In the genomic region with DNA sequence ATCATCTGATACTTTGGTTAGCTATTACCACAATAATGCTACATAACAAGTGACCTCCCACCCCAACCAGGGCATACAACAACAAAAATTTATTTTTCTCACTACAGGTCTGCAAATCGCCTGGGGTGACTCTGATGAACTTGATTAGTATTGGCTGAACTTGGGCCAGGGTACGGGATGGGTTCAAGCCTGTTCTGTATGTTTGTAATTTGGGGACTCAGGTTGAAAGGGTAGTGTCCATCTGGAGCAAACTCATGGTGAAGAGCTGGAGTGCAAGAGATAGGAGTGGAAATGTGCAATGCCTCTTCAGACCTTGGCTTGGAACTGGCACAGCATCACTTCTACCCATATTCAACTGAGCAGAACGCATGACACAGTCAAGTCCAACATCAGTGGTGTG, we compare ENCODE assay signal across 31 cellular contexts. TPM values are rescaled to one million over a fixed set of nuclear protein-coding genes. Genes with fewer than 3 reads are reported as not detected.
"Had no signal": no experiment of that assay in that cellular context is flagged by ENCODE, and none has a peak within 500 bp of the region (broad histone marks: within the 10 kb centered on the region; RNA-seq: fewer than 3 reads in every experiment).

No MANE protein-coding gene starts in this region.

- H3K27ac Mint-ChIP-seq: activated B cell treated with CpG ODN at 0.5 μM for 24 hours; activated CD4-positive, alpha-beta memory T cell treated with anti-CD3 and anti-CD28 coated beads, Interleukin-2, amount 10 ng/mL, durations not matched to agents 7 days and 5 days; activated CD4-positive, alpha-beta T cell treated with anti-CD3 and anti-CD28 coated beads for 36 hours; activated naive CD4-positive, alpha-beta T cell treated with anti-CD3 and anti-CD28 coated beads, Interleukin-2, amount 50 U/mL, for 72 hours; activated naive CD8-positive, alpha-beta T cell treated with anti-CD3 and anti-CD28 coated beads, Interleukin-2, amount 50 U/mL, for 24 hours; brain; T-cell had no signal

- H3K4me1 ChIP-seq: ascending aorta had no signal

- FAIRE-seq: TTC549 had no signal

- H3K36me3 Mint-ChIP-seq: brain, T-cell had no signal

- ATAC-seq: activated CD4-positive, alpha-beta T cell treated with anti-CD3 and anti-CD28 coated beads for 36 hours; activated naive CD4-positive, alpha-beta T cell treated with anti-CD3 and anti-CD28 coated beads, Interleukin-2, amount 50 U/mL, for 72 hours; activated naive CD8-positive, alpha-beta T cell treated with anti-CD3 and anti-CD28 coated beads, Interleukin-2, amount 50 U/mL, for 24 hours; activated T-cell treated with anti-CD3 and anti-CD28 coated beads, Interleukin-2, amount 50 U/mL, for 4 hours; Panc1; Right ventricle myocardium inferior; T-cell had no signal

- H3K27ac ChIP-seq: ascending aorta, SK-N-MC had no signal

- H3K4me3 Mint-ChIP-seq: activated B cell treated with CpG ODN at 0.5 μM for 24 hours; activated CD4-positive, alpha-beta memory T cell treated with anti-CD3 and anti-CD28 coated beads, Interleukin-2, amount 10 ng/mL, durations not matched to agents 7 days and 5 days; activated CD4-positive, alpha-beta T cell treated with anti-CD3 and anti-CD28 coated beads for 36 hours; activated naive CD8-positive, alpha-beta T cell treated with anti-CD3 and anti-CD28 coated beads, Interleukin-2, amount 50 U/mL, for 24 hours; activated T-cell treated with anti-CD3 and anti-CD28 coated beads, Interleukin-2, amount 50 U/mL, for 4 hours; brain; T-cell had no signal

- H3K4me1 Mint-ChIP-seq: activated B cell treated with CpG ODN at 0.5 μM for 24 hours; activated CD4-positive, alpha-beta memory T cell treated with anti-CD3 and anti-CD28 coated beads, Interleukin-2, amount 10 ng/mL, durations not matched to agents 7 days and 5 days; activated CD4-positive, alpha-beta T cell treated with anti-CD3 and anti-CD28 coated beads for 36 hours; activated naive CD8-positive, alpha-beta T cell treated with anti-CD3 and anti-CD28 coated beads, Interleukin-2, amount 50 U/mL, for 24 hours; brain; T-cell had no signal

- H3K27me3 ChIP-seq: ascending aorta had no signal

- H3K4me3 ChIP-seq: ascending aorta, SK-N-MC had no signal

- H3K27me3 Mint-ChIP-seq: activated CD4-positive, alpha-beta T cell treated with anti-CD3 and anti-CD28 coated beads for 36 hours; activated naive CD8-positive, alpha-beta T cell treated with anti-CD3 and anti-CD28 coated beads, Interleukin-2, amount 50 U/mL, for 24 hours; T-cell had no signal

- H3K36me3 ChIP-seq: ascending aorta had no signal

- DNase-seq: activated B cell treated with CpG ODN at 0.5 μM for 24 hours; activated CD4-positive, alpha-beta memory T cell treated with anti-CD3 and anti-CD28 coated beads, Interleukin-2, amount 10 ng/mL, durations not matched to agents 7 days and 5 days; activated CD4-positive, alpha-beta T cell treated with anti-CD3 and anti-CD28 coated beads for 36 hours; activated CD4-positive, alpha-beta T cell treated with anti-CD3 and anti-CD28 coated beads, Interleukin-2, amount 50 U/mL, for 1 hour; activated effector memory CD4-positive, alpha-beta T cell treated with anti-CD3 and anti-CD28 coated beads, Interleukin-2, amount 50 U/mL, for 16 hours; activated naive CD4-positive, alpha-beta T cell treated with Interleukin-2 at 50 U/mL for 16 hours; activated naive CD8-positive, alpha-beta T cell treated with anti-CD3 and anti-CD28 coated beads, Interleukin-2, amount 50 U/mL, for 24 hours; activated T-cell treated with anti-CD3 and anti-CD28 coated beads, Interleukin-2, amount 50 U/mL, for 4 hours; amniotic stem cell; IMR-90; KBM-7; NCI-H1048; NCI-H146; NCI-H187 treated with DMSO at 0.1 percent for 48 hours; NCI-H2081 treated with DMSO at 0.1 percent for 48 hours; NCI-H2227 treated with DMSO at 0.1 percent for 48 hours; NCI-H446 treated with DMSO at 0.1 percent for 48 hours; NCI-H524 treated with DMSO at 0.1 percent for 48 hours; NCI-H774; OCI-M1; RPMI8226; T-helper 2 cell; T1000 had no signal

RNA-seq across cellular contexts. Expression of a gene that starts 16.3 kb away (rescaled TPM):
- total RNA-seq: IMR-90 had no signal
- polyA plus RNA-seq: IMR-90 had no signal
